In genomic region chr3:169657351-169658124, GRCh38 we compare ENCODE assay signal across 11 cellular contexts.
DNase-seq lines count a peak whose midpoint lies in the region; ATAC-seq and TF ChIP-seq lines count a peak whose summit lies in the region.
"Had no signal": no experiment of that assay in that cellular context is flagged by ENCODE, and none has a peak within 500 bp of the region (broad histone marks: within the 10 kb centered on the region; RNA-seq: fewer than 3 reads in every experiment).

No MANE protein-coding gene starts in this region.

- H3K4me3 Mint-ChIP-seq in activated naive CD8-positive, alpha-beta T cell: peak overlapping the region; percentile 44
- no peak overlapping the region for H3K4me3 Mint-ChIP-seq in activated naive CD8-positive, alpha-beta T cell treated with anti-CD3 and anti-CD28 coated beads, Interleukin-2, amount 50 U/mL, for 24 hours

- ATAC-seq in activated naive CD8-positive, alpha-beta T cell treated with anti-CD3 and anti-CD28 coated beads, Interleukin-2, amount 50 U/mL, for 24 hours: no peak
- ATAC-seq in GM19463 (IDR thresholded peaks at IDR 0.05; ENCODE audit: unreplicated experiment): no peak
- no peak for ATAC-seq in HG03045 (IDR thresholded peaks at IDR 0.05; ENCODE audit: unreplicated experiment)

- H3K27ac ChIP-seq in subcutaneous abdominal adipose tissue (ENCODE audit: low read depth, low read length): peak overlapping the region; percentile 75

- H3K36me3 Mint-ChIP-seq in activated naive CD8-positive, alpha-beta T cell: no peaks in the 10 kb centered on the region
- no peaks in the 10 kb centered on the region for H3K36me3 Mint-ChIP-seq in activated naive CD8-positive, alpha-beta T cell treated with anti-CD3 and anti-CD28 coated beads, Interleukin-2, amount 50 U/mL, for 24 hours (ENCODE audit: low read depth)

- H3K9ac ChIP-seq in subcutaneous abdominal adipose tissue (ENCODE audit: low read length in 5 of 5): no peak overlapping the region

- H3K36me3 ChIP-seq in subcutaneous abdominal adipose tissue (ENCODE audit: control insufficient read depth in 5 of 5, insufficient read depth in 5 of 5, low read length in 5 of 5): no peaks in the 10 kb centered on the region
- H3K36me3 ChIP-seq: tibial nerve had no signal

- DNase-seq in activated naive CD8-positive, alpha-beta T cell treated with anti-CD3 and anti-CD28 coated beads, Interleukin-2, amount 50 U/mL, for 24 hours: no peak
- DNase-seq in NCI-H2107 (lab: John Stamatoyannopoulos, UW) (peak; percentile 83), epithelial cell of esophagus (ENCODE audit: low read depth) (peak; percentile 9), pons (ENCODE audit: low spot score) (no peak)
- DNase-seq: activated gamma-delta T cell treated with Interleukin-2 at 50 U/mL for 16 hours; effector CD4-positive, alpha-beta T cell had no signal

- H3K27ac Mint-ChIP-seq in activated naive CD8-positive, alpha-beta T cell: no peak overlapping the region
- no peak overlapping the region for H3K27ac Mint-ChIP-seq in activated naive CD8-positive, alpha-beta T cell treated with anti-CD3 and anti-CD28 coated beads, Interleukin-2, amount 50 U/mL, for 24 hours

- H3K4me1 ChIP-seq in subcutaneous abdominal adipose tissue (ENCODE audit: control insufficient read depth in 5 of 5, insufficient read depth in 5 of 5, low read length in 5 of 5): peaks cover 2 to 48% (median 23%) of the 10 kb centered on the region in 5 donors

- no peaks in the 10 kb centered on the region for H3K9me3 Mint-ChIP-seq in activated naive CD8-positive, alpha-beta T cell (ENCODE audit: low read depth)
- no peaks in the 10 kb centered on the region for H3K9me3 Mint-ChIP-seq in activated naive CD8-positive, alpha-beta T cell treated with anti-CD3 and anti-CD28 coated beads, Interleukin-2, amount 50 U/mL, for 24 hours

- H3K4me3 ChIP-seq in epithelial cell of esophagus (ENCODE audit: low read length): no peak overlapping the region
- H3K4me3 ChIP-seq in subcutaneous abdominal adipose tissue (ENCODE audit: low read depth in 1 of 5, low read length in 5 of 5): peak overlapping the region in 2 of 5 donors; percentile 18 to 29

- TF ChIP-seq CTCF in epithelial cell of esophagus (IDR thresholded peaks at IDR 0.05; ENCODE audit: insufficient read depth, low read depth, low read length, missing control alignments): no peak

- peaks cover 39 to 58% (median 43%) of the 10 kb centered on the region in 5 donors for H3K27me3 ChIP-seq in subcutaneous abdominal adipose tissue (ENCODE audit: control insufficient read depth in 5 of 5, insufficient read depth in 4 of 5, low read length in 5 of 5)

- peaks cover 0 to 3% (median 0%) of the 10 kb centered on the region in 5 donors for H3K9me3 ChIP-seq in subcutaneous abdominal adipose tissue (ENCODE audit: control insufficient read depth in 5 of 5, low read length in 5 of 5)
- H3K9me3 ChIP-seq: tibial nerve had no signal

- H3K4me1 Mint-ChIP-seq in activated naive CD8-positive, alpha-beta T cell (ENCODE audit: low read depth): peaks cover 36% of the 10 kb centered on the region
- peaks cover 32% of the 10 kb centered on the region for H3K4me1 Mint-ChIP-seq in activated naive CD8-positive, alpha-beta T cell treated with anti-CD3 and anti-CD28 coated beads, Interleukin-2, amount 50 U/mL, for 24 hours

- peaks cover 55% of the 10 kb centered on the region for H3K27me3 Mint-ChIP-seq in activated naive CD8-positive, alpha-beta T cell
- H3K27me3 Mint-ChIP-seq in activated naive CD8-positive, alpha-beta T cell treated with anti-CD3 and anti-CD28 coated beads, Interleukin-2, amount 50 U/mL, for 24 hours: peaks cover 64% of the 10 kb centered on the region

Comparison
In these comparisons a context has a peak if more than half of its experiments do, and no peak if none do; other contexts are left out.
1. DNase-seq: peak in NCI-H2107 (single experiment) and epithelial cell of esophagus (single experiment); none in activated naive CD8-positive, alpha-beta T cell treated with anti-CD3 and anti-CD28 coated beads, Interleukin-2, amount 50 U/mL, for 24 hours (single experiment) and pons (single experiment).